ENCODE assay signal across 1 cellular context in genomic region chr10:2851544-2851943, GRCh38.
A peak's percentile ranks its signal among the peaks of the same experiment; 100 is the strongest.
TF ChIP-seq lines count a peak whose summit lies in the region.

No MANE protein-coding gene starts in this region.

TF ChIP-seq in HEK293, 187 proteins besides CTCF, POLR2A, EP300 and RAD21 (continued from another document and continues in another):
- TF ChIP-seq, protein P1, sequence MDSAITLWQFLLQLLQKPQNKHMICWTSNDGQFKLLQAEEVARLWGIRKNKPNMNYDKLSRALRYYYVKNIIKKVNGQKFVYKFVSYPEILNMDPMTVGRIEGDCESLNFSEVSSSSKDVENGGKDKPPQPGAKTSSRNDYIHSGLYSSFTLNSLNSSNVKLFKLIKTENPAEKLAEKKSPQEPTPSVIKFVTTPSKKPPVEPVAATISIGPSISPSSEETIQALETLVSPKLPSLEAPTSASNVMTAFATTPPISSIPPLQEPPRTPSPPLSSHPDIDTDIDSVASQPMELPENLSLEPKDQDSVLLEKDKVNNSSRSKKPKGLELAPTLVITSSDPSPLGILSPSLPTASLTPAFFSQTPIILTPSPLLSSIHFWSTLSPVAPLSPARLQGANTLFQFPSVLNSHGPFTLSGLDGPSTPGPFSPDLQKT (IDR thresholded peaks at IDR 0.05; ENCODE audit: borderline replicate concordance, low read depth, low read length): no peak
- TF ChIP-seq KLF10 (tag by site-specific recombination; IDR thresholded peaks at IDR 0.05) (no peak), ZNF138 (tag by site-specific recombination; IDR thresholded peaks at IDR 0.05; ENCODE audit: borderline replicate concordance) (no peak), ZNF521 (tag by site-specific recombination; IDR thresholded peaks at IDR 0.05) (no peak), ZNF155 (tag by site-specific recombination; IDR thresholded peaks at IDR 0.05) (no peak), ZNF274 (IDR thresholded peaks at IDR 0.05; ENCODE audit: low read length) (no peak), ZNF274 (tag by site-specific recombination; IDR thresholded peaks at IDR 0.05; ENCODE audit: borderline replicate concordance) (no peak), ZSCAN16 (tag by site-specific recombination; IDR thresholded peaks at IDR 0.05) (no peak), ZNF626 (tag by site-specific recombination; IDR thresholded peaks at IDR 0.05) (no peak), ZNF24 (tag by site-specific recombination; IDR thresholded peaks at IDR 0.05) (no peak), PRDM10 (tag by site-specific recombination; IDR thresholded peaks at IDR 0.05) (no peak), KLF1 (tag by site-specific recombination; IDR thresholded peaks at IDR 0.05) (no peak), ZNF580 (tag by site-specific recombination; IDR thresholded peaks at IDR 0.05) (no peak), ZBTB44 (tag by site-specific recombination; IDR thresholded peaks at IDR 0.05) (peak; percentile 87), ZNF791 (tag by site-specific recombination; IDR thresholded peaks at IDR 0.05) (no peak), ZNF423 (tag by site-specific recombination; IDR thresholded peaks at IDR 0.05) (no peak), ZNF174 (tag by site-specific recombination; IDR thresholded peaks at IDR 0.05) (no peak), ZIC2 (tag by site-specific recombination; IDR thresholded peaks at IDR 0.05) (no peak), ZBTB8A (tag by site-specific recombination; IDR thresholded peaks at IDR 0.05) (0 out of 2 replicates have a peak, but pooled peaks have one; percentile 22), ZNF658 (tag by site-specific recombination; IDR thresholded peaks at IDR 0.05) (no peak), ZNF830 (tag by site-specific recombination; IDR thresholded peaks at IDR 0.05; ENCODE audit: low read depth) (no peak), OSR2 (tag by site-specific recombination; IDR thresholded peaks at IDR 0.05) (peak; percentile 84), ZNF121 (tag by site-specific recombination; IDR thresholded peaks at IDR 0.05) (no peak), WT1 (tag by site-specific recombination; IDR thresholded peaks at IDR 0.05) (peak; percentile 82; the same call in 1 of the 2 replicates), SETDB1 (IDR thresholded peaks at IDR 0.05; ENCODE audit: insufficient read length, low read length) (no peak), ZNF404 (tag by site-specific recombination; IDR thresholded peaks at IDR 0.05) (no peak), ZNF10 (tag by site-specific recombination; IDR thresholded peaks at IDR 0.05) (0 out of 2 replicates have a peak, but pooled peaks have one; percentile 17), ZNF629 (tag by site-specific recombination; IDR thresholded peaks at IDR 0.05) (no peak), ZNF610 (tag by site-specific recombination; IDR thresholded peaks at IDR 0.05; ENCODE audit: borderline replicate concordance) (no peak), ZNF558 (tag by site-specific recombination; IDR thresholded peaks at IDR 0.05) (no peak), PRDM2 (tag by site-specific recombination; IDR thresholded peaks at IDR 0.05; ENCODE audit: borderline replicate concordance) (no peak), ZNF2 (tag by site-specific recombination; IDR thresholded peaks at IDR 0.05) (no peak), ZNF426 (tag by site-specific recombination; IDR thresholded peaks at IDR 0.05) (no peak), ZNF707 (tag by site-specific recombination; IDR thresholded peaks at IDR 0.05) (no peak), PRDM1 (tag by site-specific recombination; IDR thresholded peaks at IDR 0.05) (no peak)
- TF ChIP-seq, protein P2, sequence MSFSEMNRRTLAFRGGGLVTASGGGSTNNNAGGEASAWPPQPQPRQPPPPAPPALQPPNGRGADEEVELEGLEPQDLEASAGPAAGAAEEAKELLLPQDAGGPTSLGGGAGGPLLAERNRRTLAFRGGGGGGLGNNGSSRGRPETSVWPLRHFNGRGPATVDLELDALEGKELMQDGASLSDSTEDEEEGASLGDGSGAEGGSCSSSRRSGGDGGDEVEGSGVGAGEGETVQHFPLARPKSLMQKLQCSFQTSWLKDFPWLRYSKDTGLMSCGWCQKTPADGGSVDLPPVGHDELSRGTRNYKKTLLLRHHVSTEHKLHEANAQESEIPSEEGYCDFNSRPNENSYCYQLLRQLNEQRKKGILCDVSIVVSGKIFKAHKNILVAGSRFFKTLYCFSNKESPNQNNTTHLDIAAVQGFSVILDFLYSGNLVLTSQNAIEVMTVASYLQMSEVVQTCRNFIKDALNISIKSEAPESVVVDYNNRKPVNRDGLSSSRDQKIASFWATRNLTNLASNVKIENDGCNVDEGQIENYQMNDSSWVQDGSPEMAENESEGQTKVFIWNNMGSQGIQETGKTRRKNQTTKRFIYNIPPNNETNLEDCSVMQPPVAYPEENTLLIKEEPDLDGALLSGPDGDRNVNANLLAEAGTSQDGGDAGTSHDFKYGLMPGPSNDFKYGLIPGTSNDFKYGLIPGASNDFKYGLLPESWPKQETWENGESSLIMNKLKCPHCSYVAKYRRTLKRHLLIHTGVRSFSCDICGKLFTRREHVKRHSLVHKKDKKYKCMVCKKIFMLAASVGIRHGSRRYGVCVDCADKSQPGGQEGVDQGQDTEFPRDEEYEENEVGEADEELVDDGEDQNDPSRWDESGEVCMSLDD (tag by site-specific recombination; IDR thresholded peaks at IDR 0.05): no peak
- TF ChIP-seq, protein P3, sequence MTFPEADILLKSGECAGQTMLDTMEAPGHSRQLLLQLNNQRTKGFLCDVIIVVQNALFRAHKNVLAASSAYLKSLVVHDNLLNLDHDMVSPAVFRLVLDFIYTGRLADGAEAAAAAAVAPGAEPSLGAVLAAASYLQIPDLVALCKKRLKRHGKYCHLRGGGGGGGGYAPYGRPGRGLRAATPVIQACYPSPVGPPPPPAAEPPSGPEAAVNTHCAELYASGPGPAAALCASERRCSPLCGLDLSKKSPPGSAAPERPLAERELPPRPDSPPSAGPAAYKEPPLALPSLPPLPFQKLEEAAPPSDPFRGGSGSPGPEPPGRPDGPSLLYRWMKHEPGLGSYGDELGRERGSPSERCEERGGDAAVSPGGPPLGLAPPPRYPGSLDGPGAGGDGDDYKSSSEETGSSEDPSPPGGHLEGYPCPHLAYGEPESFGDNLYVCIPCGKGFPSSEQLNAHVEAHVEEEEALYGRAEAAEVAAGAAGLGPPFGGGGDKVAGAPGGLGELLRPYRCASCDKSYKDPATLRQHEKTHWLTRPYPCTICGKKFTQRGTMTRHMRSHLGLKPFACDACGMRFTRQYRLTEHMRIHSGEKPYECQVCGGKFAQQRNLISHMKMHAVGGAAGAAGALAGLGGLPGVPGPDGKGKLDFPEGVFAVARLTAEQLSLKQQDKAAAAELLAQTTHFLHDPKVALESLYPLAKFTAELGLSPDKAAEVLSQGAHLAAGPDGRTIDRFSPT (tag by site-specific recombination; IDR thresholded peaks at IDR 0.05): 0 out of 2 replicates have a peak, but pooled peaks have one; percentile 17
- TF ChIP-seq, protein P4, sequence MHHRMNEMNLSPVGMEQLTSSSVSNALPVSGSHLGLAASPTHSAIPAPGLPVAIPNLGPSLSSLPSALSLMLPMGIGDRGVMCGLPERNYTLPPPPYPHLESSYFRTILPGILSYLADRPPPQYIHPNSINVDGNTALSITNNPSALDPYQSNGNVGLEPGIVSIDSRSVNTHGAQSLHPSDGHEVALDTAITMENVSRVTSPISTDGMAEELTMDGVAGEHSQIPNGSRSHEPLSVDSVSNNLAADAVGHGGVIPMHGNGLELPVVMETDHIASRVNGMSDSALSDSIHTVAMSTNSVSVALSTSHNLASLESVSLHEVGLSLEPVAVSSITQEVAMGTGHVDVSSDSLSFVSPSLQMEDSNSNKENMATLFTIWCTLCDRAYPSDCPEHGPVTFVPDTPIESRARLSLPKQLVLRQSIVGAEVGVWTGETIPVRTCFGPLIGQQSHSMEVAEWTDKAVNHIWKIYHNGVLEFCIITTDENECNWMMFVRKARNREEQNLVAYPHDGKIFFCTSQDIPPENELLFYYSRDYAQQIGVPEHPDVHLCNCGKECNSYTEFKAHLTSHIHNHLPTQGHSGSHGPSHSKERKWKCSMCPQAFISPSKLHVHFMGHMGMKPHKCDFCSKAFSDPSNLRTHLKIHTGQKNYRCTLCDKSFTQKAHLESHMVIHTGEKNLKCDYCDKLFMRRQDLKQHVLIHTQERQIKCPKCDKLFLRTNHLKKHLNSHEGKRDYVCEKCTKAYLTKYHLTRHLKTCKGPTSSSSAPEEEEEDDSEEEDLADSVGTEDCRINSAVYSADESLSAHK (tag by site-specific recombination; IDR thresholded peaks at IDR 0.05): no peak
- TF ChIP-seq, protein P5, sequence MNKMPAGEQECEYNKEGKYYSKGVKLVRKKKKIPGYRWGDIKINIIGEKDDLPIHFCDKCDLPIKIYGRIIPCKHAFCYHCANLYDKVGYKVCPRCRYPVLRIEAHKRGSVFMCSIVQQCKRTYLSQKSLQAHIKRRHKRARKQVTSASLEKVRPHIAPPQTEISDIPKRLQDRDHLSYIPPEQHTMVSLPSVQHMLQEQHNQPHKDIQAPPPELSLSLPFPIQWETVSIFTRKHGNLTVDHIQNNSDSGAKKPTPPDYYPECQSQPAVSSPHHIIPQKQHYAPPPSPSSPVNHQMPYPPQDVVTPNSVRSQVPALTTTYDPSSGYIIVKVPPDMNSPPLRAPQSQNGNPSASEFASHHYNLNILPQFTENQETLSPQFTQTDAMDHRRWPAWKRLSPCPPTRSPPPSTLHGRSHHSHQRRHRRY (tag by site-specific recombination; IDR thresholded peaks at IDR 0.05): no peak
